Comparison of ENCODE assay signal across 27 cellular contexts in the genomic region with DNA sequence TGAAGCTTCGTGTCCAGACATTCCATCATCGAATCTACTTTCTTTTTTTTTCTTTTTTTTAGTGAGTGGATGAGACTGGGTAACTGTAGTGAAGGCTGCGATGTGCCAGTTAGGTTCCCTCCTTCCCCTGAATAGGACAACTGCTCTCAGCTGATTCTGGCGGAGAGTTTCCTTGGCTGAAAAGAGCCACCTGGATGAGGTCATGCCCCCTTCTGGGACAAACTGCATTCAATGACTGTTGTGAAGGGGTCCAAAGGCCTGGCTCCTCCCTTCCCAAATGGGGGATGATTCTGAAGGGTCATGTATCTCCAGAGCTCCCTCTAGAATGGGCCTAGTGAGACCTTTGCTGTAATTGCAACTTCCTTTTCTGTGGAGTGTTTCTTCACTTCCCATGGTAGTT.
"Had no signal": no experiment of that assay in that cellular context is flagged by ENCODE, and none has a peak within 500 bp of the region (broad histone marks: within the 10 kb centered on the region; RNA-seq: fewer than 3 reads in every experiment).

No MANE protein-coding gene starts in this region.

- H3K4me1 Mint-ChIP-seq: activated naive CD4-positive, alpha-beta T cell treated with anti-CD3 and anti-CD28 coated beads, Interleukin-2, amount 50 U/mL, for 24 hours; natural killer cell; stimulated activated effector memory CD8-positive, alpha-beta T cell treated with anti-CD3 and anti-CD28 coated beads, Interleukin-12 subunit alpha, Interleukin-12 subunit beta, amount 100 ng/mL, for 72 hours had no signal

- H3K27me3 ChIP-seq: brain microvascular endothelial cell, colonic mucosa, esophagus muscularis mucosa, gastrocnemius medialis, left lung, neutrophil, pancreas, stomach, suprapubic skin, tibial nerve had no signal

- DNase-seq: activated CD4-positive, alpha-beta T cell treated with anti-CD3 and anti-CD28 coated beads, Interleukin-2, amount 50 U/mL, for 1 hour; activated gamma-delta T cell treated with Interleukin-2 at 50 U/mL for 16 hours; activated T-cell treated with anti-CD3 and anti-CD28 coated beads, Interleukin-2, amount 50 U/mL, for 1 hour; aorta; brain microvascular endothelial cell; central memory CD4-positive, alpha-beta T cell; colonic mucosa; dorsolateral prefrontal cortex; effector memory CD8-positive, alpha-beta T cell; gastrocnemius medialis; hippocampal formation; left lung; midbrain; natural killer cell; pancreas; right cardiac atrium; stimulated activated CD4-positive, alpha-beta T cell treated with anti-CD3 and anti-CD28 coated beads, Interleukin-2, amount 100 ng/mL, for 24 hours; stomach had no signal

- H3K36me3 ChIP-seq: brain microvascular endothelial cell, colonic mucosa, esophagus muscularis mucosa, gastrocnemius medialis, left lung, neutrophil, pancreas, stomach, suprapubic skin, tibial nerve had no signal

- H3K27me3 Mint-ChIP-seq: activated naive CD4-positive, alpha-beta T cell treated with anti-CD3 and anti-CD28 coated beads, Interleukin-2, amount 50 U/mL, for 24 hours; effector memory CD8-positive, alpha-beta T cell had no signal

- H3K4me3 Mint-ChIP-seq: activated naive CD4-positive, alpha-beta T cell treated with anti-CD3 and anti-CD28 coated beads, Interleukin-2, amount 50 U/mL, for 24 hours; effector memory CD8-positive, alpha-beta T cell; natural killer cell; stimulated activated effector memory CD8-positive, alpha-beta T cell treated with anti-CD3 and anti-CD28 coated beads, Interleukin-12 subunit alpha, Interleukin-12 subunit beta, amount 100 ng/mL, for 72 hours had no signal

- H3K27ac ChIP-seq: brain microvascular endothelial cell, colonic mucosa, dorsolateral prefrontal cortex, esophagus muscularis mucosa, gastrocnemius medialis, left lung, neutrophil, pancreas, skin epidermis, stomach, suprapubic skin, tibial nerve had no signal

- H3K9me3 ChIP-seq: colonic mucosa, esophagus muscularis mucosa, gastrocnemius medialis, left lung, neutrophil, pancreas, stomach, suprapubic skin, tibial nerve had no signal

- H3K4me3 ChIP-seq: colonic mucosa, dorsolateral prefrontal cortex, esophagus muscularis mucosa, gastrocnemius medialis, left lung, lung, pancreas, skin epidermis, stomach, suprapubic skin, tibial nerve had no signal

- H3K27ac Mint-ChIP-seq: activated naive CD4-positive, alpha-beta T cell treated with anti-CD3 and anti-CD28 coated beads, Interleukin-2, amount 50 U/mL, for 24 hours; effector memory CD8-positive, alpha-beta T cell; natural killer cell; stimulated activated effector memory CD8-positive, alpha-beta T cell treated with anti-CD3 and anti-CD28 coated beads, Interleukin-12 subunit alpha, Interleukin-12 subunit beta, amount 100 ng/mL, for 72 hours had no signal

- H3K36me3 Mint-ChIP-seq: activated naive CD4-positive, alpha-beta T cell treated with anti-CD3 and anti-CD28 coated beads, Interleukin-2, amount 50 U/mL, for 24 hours; natural killer cell; stimulated activated effector memory CD8-positive, alpha-beta T cell treated with anti-CD3 and anti-CD28 coated beads, Interleukin-12 subunit alpha, Interleukin-12 subunit beta, amount 100 ng/mL, for 72 hours had no signal

- H3K4me1 ChIP-seq: colonic mucosa, esophagus muscularis mucosa, gastrocnemius medialis, left lung, pancreas, stomach, suprapubic skin had no signal

- FAIRE-seq: pancreas, urothelium cell line had no signal

- H3K9me3 Mint-ChIP-seq: activated naive CD4-positive, alpha-beta T cell treated with anti-CD3 and anti-CD28 coated beads, Interleukin-2, amount 50 U/mL, for 24 hours had no signal
